Comparison of ENCODE assay signal across 9 cellular contexts in genomic region chr13:30869491-30869890, GRCh38. TPM values are rescaled to one million over a fixed set of nuclear protein-coding genes. Genes with fewer than 3 reads are reported as not detected.
DNase-seq lines count a peak whose midpoint lies in the region; ATAC-seq and TF ChIP-seq lines count a peak whose summit lies in the region.
"Had no signal": no experiment of that assay in that cellular context is flagged by ENCODE, and none has a peak within 500 bp of the region (broad histone marks: within the 10 kb centered on the region; RNA-seq: fewer than 3 reads in every experiment).

No MANE protein-coding gene starts in this region.

- H3K9me3 ChIP-seq in left ventricle myocardium inferior (replicated peaks) = no peaks in the 10 kb centered on the region
- no peaks in the 10 kb centered on the region for H3K9me3 ChIP-seq in sigmoid colon

- no peak for ATAC-seq in GM19463 (IDR thresholded peaks at IDR 0.05; ENCODE audit: unreplicated experiment)

- in situ Hi-C loops in astrocyte of the spinal cord (cut with HindIII; ENCODE audit: low sequenced_read_pairs) = no loop called here

- no peak for TF ChIP-seq POLR2A in sigmoid colon (IDR thresholded peaks at IDR 0.05)

- H3K27me3 ChIP-seq in left ventricle myocardium inferior (ENCODE audit: low read depth) (no peaks in the 10 kb centered on the region), sigmoid colon (no peaks in the 10 kb centered on the region)

- peak; percentile 57 for DNase-seq in EH (ENCODE audit: low read depth)
- peak; percentile 43 for DNase-seq in astrocyte of the spinal cord (ENCODE audit: low read depth, low spot score)
- peak; percentile 43 for DNase-seq in left ventricle myocardium inferior
- no peak for DNase-seq in sigmoid colon
- DNase-seq in C1 segment of cervical spinal cord (lab: John Stamatoyannopoulos, UW) = no peak
- no peak for DNase-seq in activated naive CD4-positive, alpha-beta T cell (lab: John Stamatoyannopoulos, UW)
- no peak for DNase-seq in kidney tubule cell (ENCODE audit: low spot score)
- DNase-seq: RPMI8226 had no signal

- TF ChIP-seq CTCF in astrocyte of the spinal cord (IDR thresholded peaks at IDR 0.05; ENCODE audit: low read depth, low read length) (no peak), left ventricle myocardium inferior (IDR thresholded peaks at IDR 0.05; ENCODE audit: borderline replicate concordance) (no peak), sigmoid colon (IDR thresholded peaks at IDR 0.05) (no peak)

- 76% methylated on average over 7 of the region's 7 CpGs for WGBS in sigmoid colon, 2 donors

- H3K4me1 ChIP-seq in left ventricle myocardium inferior (peaks cover 28% of the 10 kb centered on the region), sigmoid colon (peaks cover 0 to 87% (median 56%) of the 10 kb centered on the region in 4 donors)

- intact Hi-C loops in left ventricle myocardium inferior (cut with micrococcal nuclease) (no loop called here), sigmoid colon (cut with DNase I) (loop anchor here (5.0 to 10.0 kb wide), 5 partner anchors 67 to 737 kb away; partner anchors contain the start of gene HMGB1)

- no peak overlapping the region for H3K4me3 ChIP-seq in astrocyte of the spinal cord (ENCODE audit: low read depth, low read length)
- no peak overlapping the region for H3K4me3 ChIP-seq in left ventricle myocardium inferior
- H3K4me3 ChIP-seq in sigmoid colon = no peak overlapping the region

- H3K27ac ChIP-seq in left ventricle myocardium inferior (replicated peaks) (peak overlapping the region; percentile 73), sigmoid colon (peak overlapping the region; percentile 70 to 87 (median 84))

- no peaks in the 10 kb centered on the region for H3K36me3 ChIP-seq in left ventricle myocardium inferior
- H3K36me3 ChIP-seq in sigmoid colon = no peaks in the 10 kb centered on the region

- TF ChIP-seq EP300 in sigmoid colon (IDR thresholded peaks at IDR 0.05) = no peak

RNA-seq across cellular contexts. Expression of gene MEDAG, which starts 36.6 kb away (rescaled TPM):
- total RNA-seq in left ventricle myocardium inferior = 5.9 TPM
- total RNA-seq in sigmoid colon = 10 to 100 TPM; 14.3 to 42.1 (median 20.1) TPM
- 10 to 100 TPM in 1 of 3 donors, 1 to 10 TPM in 2; 1.4 to 18.0 (median 5.0) TPM for polyA plus RNA-seq in sigmoid colon

Comparison
In these comparisons a context has a peak if more than half of its experiments do, and no peak if none do; other contexts are left out.
1. DNase-seq: peak in EH (single experiment), astrocyte of the spinal cord (single experiment) and left ventricle myocardium inferior (single experiment); none in sigmoid colon (single experiment), C1 segment of cervical spinal cord (0 of 14), activated naive CD4-positive, alpha-beta T cell (0 of 4) and kidney tubule cell (single experiment).